ENCODE assay signal across 26 cellular contexts in genomic region chr4:8368061-8368481, GRCh38.
A peak's percentile ranks its signal among the peaks of the same experiment; 100 is the strongest.
DNase-seq lines count a peak whose midpoint lies in the region; ATAC-seq, FAIRE-seq and TF ChIP-seq lines count a peak whose summit lies in the region.
"Had no signal": no experiment of that assay in that cellular context is flagged by ENCODE, and none has a peak within 500 bp of the region (broad histone marks: within the 10 kb centered on the region; RNA-seq: fewer than 3 reads in every experiment).

No MANE protein-coding gene starts in this region.

- no peak for TF ChIP-seq POLR2A in spleen (IDR thresholded peaks at IDR 0.05)

- TF ChIP-seq CTCF in natural killer cell (IDR thresholded peaks at IDR 0.05) (no peak), kidney (IDR thresholded peaks at IDR 0.05; ENCODE audit: borderline replicate concordance, extremely low read depth, insufficient read depth) (no peak), spleen (IDR thresholded peaks at IDR 0.05 in 8 of 11, conservative IDR thresholded peaks at IDR 0.05 in 3 of 11) (no peak)

- no peak overlapping the region for H3K27ac ChIP-seq in kidney (ENCODE audit: low read depth in 2 of 2, low read length in 2 of 2)
- H3K27ac ChIP-seq in spleen, result no peak overlapping the region
- H3K27ac ChIP-seq: BLaER1, HL-60, PC-9, SJSA1 had no signal

- H3K4me1 Mint-ChIP-seq in natural killer cell treated with Interleukin-12 subunit alpha and Interleukin-12 subunit beta and Interleukin-15 and Interleukin-18, amount 100 ng/mL, for 72 hours (ENCODE audit: low read depth in 2 of 2), result peaks cover 0 to 3% of the 10 kb centered on the region in 2 donors
- no peaks in the 10 kb centered on the region for H3K4me1 Mint-ChIP-seq in natural killer cell
- H3K4me1 Mint-ChIP-seq: CD4-positive, alpha-beta memory T cell; IgD-negative memory B cell had no signal

- FAIRE-seq in kidney (lab: Jason Lieb, UNC), result no peak
- FAIRE-seq: A204.1, H1 had no signal

- WGBS in spleen, 5 donors, result 92 to 94% (median 93%) methylated on average over 12 of the region's 12 CpGs

- DNase-seq in natural killer cell treated with Interleukin-12 subunit alpha and Interleukin-12 subunit beta and Interleukin-15 and Interleukin-18, amount 100 ng/mL, for 72 hours (ENCODE audit: low spot score), result peak; percentile 58
- DNase-seq in natural killer cell (no peak), kidney (peak; percentile 66), spleen (peak; percentile 59), dedifferentiated amniotic fluid mesenchymal stem cell (ENCODE audit: extremely low spot score) (no peak), HK-2 (ENCODE audit: unreplicated experiment) (no peak), SKM-1 treated with dmso at 0.1 percent for 144 hours (lab: John Stamatoyannopoulos, UW; ENCODE audit: unreplicated experiment) (no peak)
- DNase-seq: CD4-positive, alpha-beta memory T cell; COR-L47; DMS53; NCI-H1092; NCI-H1417 treated with DMSO at 0.1 percent for 48 hours; NCI-H187 treated with DMSO at 0.1 percent for 48 hours; NCI-H446; NCI-H526; NCI-H82; NK-92 treated with Interleukin-12 subunit alpha and Interleukin-12 subunit beta, amount 100 ng/mL, for 24 hours; PC-9; Right ventricle myocardium superior had no signal

- peaks cover 0 to 2% of the 10 kb centered on the region in 2 donors for H3K36me3 ChIP-seq in kidney (ENCODE audit: control insufficient read depth in 1 of 2, insufficient read depth in 2 of 2, low read length in 2 of 2)
- H3K36me3 ChIP-seq in spleen, result peaks cover 0 to 52% (median 5%) of the 10 kb centered on the region in 6 donors
- H3K36me3 ChIP-seq: SJSA1 had no signal

- H3K27me3 ChIP-seq in spleen (replicated peaks in 1 of 7), result no peaks in the 10 kb centered on the region
- H3K27me3 ChIP-seq: BLaER1, SJSA1 had no signal

- H3K9me3 ChIP-seq in kidney (ENCODE audit: control insufficient read depth in 1 of 2, low read length in 2 of 2) (no peaks in the 10 kb centered on the region), spleen (peaks cover 0 to 2% (median 0%) of the 10 kb centered on the region in 8 donors)
- H3K9me3 ChIP-seq: SJSA1 had no signal

- H3K9me3 Mint-ChIP-seq in natural killer cell treated with Interleukin-12 subunit alpha and Interleukin-12 subunit beta and Interleukin-15 and Interleukin-18, amount 100 ng/mL, for 72 hours, result no peaks in the 10 kb centered on the region
- no peaks in the 10 kb centered on the region for H3K9me3 Mint-ChIP-seq in natural killer cell
- H3K9me3 Mint-ChIP-seq: IgD-negative memory B cell had no signal

- ATAC-seq in natural killer cell treated with Interleukin-12 subunit alpha and Interleukin-12 subunit beta and Interleukin-15 and Interleukin-18, amount 100 ng/mL, for 72 hours, result no peak
- ATAC-seq in natural killer cell, result no peak
- ATAC-seq: HCT116 had no signal

- intact Hi-C loops in natural killer cell (cut with micrococcal nuclease), result no loop called here
- intact Hi-C loops in kidney (cut with DNase I), result no loop called here
- intact Hi-C loops in spleen (cut with DNase I; ENCODE audit: low total_unique reads), result no loop called here

- H3K4me3 Mint-ChIP-seq in natural killer cell treated with Interleukin-12 subunit alpha and Interleukin-12 subunit beta and Interleukin-15 and Interleukin-18, amount 100 ng/mL, for 72 hours, result no peak overlapping the region
- no peak overlapping the region for H3K4me3 Mint-ChIP-seq in natural killer cell
- H3K4me3 Mint-ChIP-seq: CD4-positive, alpha-beta memory T cell; IgD-negative memory B cell had no signal

- H3K4me3 ChIP-seq in kidney (ENCODE audit: low read length in 2 of 2), result no peak overlapping the region
- H3K4me3 ChIP-seq in spleen, result no peak overlapping the region
- H3K4me3 ChIP-seq: BLaER1, PC-9, SJSA1 had no signal

- H3K4me1 ChIP-seq in kidney (ENCODE audit: control insufficient read depth in 1 of 2, insufficient read depth in 1 of 2, low read depth in 1 of 2, low read length in 2 of 2), result no peaks in the 10 kb centered on the region
- H3K4me1 ChIP-seq in spleen, result no peaks in the 10 kb centered on the region
- H3K4me1 ChIP-seq: SJSA1 had no signal

- no peaks in the 10 kb centered on the region for H3K27me3 Mint-ChIP-seq in natural killer cell treated with Interleukin-12 subunit alpha and Interleukin-12 subunit beta and Interleukin-15 and Interleukin-18, amount 100 ng/mL, for 72 hours
- H3K27me3 Mint-ChIP-seq in natural killer cell (ENCODE audit: low read depth in 2 of 2), result no peaks in the 10 kb centered on the region
- H3K27me3 Mint-ChIP-seq: CD4-positive, alpha-beta memory T cell; IgD-negative memory B cell had no signal

- no peaks in the 10 kb centered on the region for H3K36me3 Mint-ChIP-seq in natural killer cell treated with Interleukin-12 subunit alpha and Interleukin-12 subunit beta and Interleukin-15 and Interleukin-18, amount 100 ng/mL, for 72 hours
- H3K36me3 Mint-ChIP-seq in natural killer cell, result no peaks in the 10 kb centered on the region

- no peak overlapping the region for H3K9ac ChIP-seq in kidney (ENCODE audit: low read length in 2 of 2)
- H3K9ac ChIP-seq: BLaER1 had no signal

- H3K27ac Mint-ChIP-seq in natural killer cell treated with Interleukin-12 subunit alpha and Interleukin-12 subunit beta and Interleukin-15 and Interleukin-18, amount 100 ng/mL, for 72 hours, result no peak overlapping the region
- no peak overlapping the region for H3K27ac Mint-ChIP-seq in natural killer cell
- H3K27ac Mint-ChIP-seq: CD4-positive, alpha-beta memory T cell; IgD-negative memory B cell had no signal

Comparison
In these comparisons a context has a peak if more than half of its experiments do, and no peak if none do; other contexts are left out.
1. DNase-seq: peak in natural killer cell treated with Interleukin-12 subunit alpha and Interleukin-12 subunit beta and Interleukin-15 and Interleukin-18, amount 100 ng/mL, for 72 hours (single experiment), kidney (single experiment) and spleen (single experiment); none in natural killer cell (single experiment), dedifferentiated amniotic fluid mesenchymal stem cell (single experiment), HK-2 (single experiment) and SKM-1 treated with dmso at 0.1 percent for 144 hours (single experiment).